ENCODE assay signal across 22 cellular contexts in the genomic region with DNA sequence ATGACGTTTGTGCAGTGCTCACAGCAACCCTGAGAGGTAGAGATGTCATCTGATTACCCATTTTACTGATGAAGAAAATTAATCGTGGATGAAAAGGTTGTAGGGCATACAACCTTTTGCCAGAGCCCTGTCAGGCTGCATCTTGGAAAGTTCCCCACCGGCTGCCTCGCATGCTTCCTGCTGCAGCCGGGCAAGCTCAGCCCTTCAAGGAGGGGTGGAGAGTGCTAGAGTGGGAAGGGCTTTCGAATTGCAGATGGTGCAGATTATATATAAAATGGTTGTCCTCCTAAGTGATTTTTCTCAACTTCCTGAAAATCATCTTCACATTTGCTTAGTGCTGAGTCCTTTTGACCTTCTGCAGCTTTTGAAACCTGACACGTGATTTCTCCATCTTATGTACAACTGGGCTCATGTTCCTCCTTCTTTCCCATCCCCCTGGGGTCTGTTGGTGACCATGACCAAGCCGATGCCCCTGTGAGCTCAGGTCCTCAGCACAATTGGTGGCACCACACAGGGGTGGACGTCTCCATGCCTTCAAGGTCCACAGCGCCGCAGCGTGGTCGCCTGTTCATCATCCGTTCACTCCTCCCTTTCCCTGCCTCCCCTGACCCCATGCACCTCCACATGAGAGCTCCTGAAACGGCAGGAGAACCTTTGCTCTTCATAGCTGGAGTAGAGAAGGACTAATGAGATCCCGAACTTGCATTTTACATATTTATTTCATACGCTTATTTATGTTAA. TPM values are rescaled to one million over a fixed set of nuclear protein-coding genes. Genes with fewer than 3 reads are reported as not detected.
"Had no signal": no experiment of that assay in that cellular context is flagged by ENCODE, and none has a peak within 500 bp of the region (broad histone marks: within the 10 kb centered on the region; RNA-seq: fewer than 3 reads in every experiment).

No MANE protein-coding gene starts in this region.

- H3K9me3 ChIP-seq: breast epithelium, sigmoid colon, spleen, tibial artery had no signal

- H3K27ac Mint-ChIP-seq: activated CD4-positive, alpha-beta memory T cell treated with anti-CD3 and anti-CD28 coated beads, Interleukin-2, amount 10 ng/mL, durations not matched to agents 7 days and 5 days; activated naive CD8-positive, alpha-beta T cell treated with anti-CD3 and anti-CD28 coated beads, Interleukin-2, amount 10 ng/mL, durations not matched to agents 7 days and 5 days; activated T-cell treated with anti-CD3 and anti-CD28 coated beads, Interleukin-2, amount 50 U/mL, for 72 hours; immature natural killer cell had no signal

- DNase-seq: activated CD4-positive, alpha-beta memory T cell treated with anti-CD3 and anti-CD28 coated beads, Interleukin-2, amount 10 ng/mL, durations not matched to agents 7 days and 5 days; activated CD4-positive, alpha-beta T cell treated with anti-CD3 and anti-CD28 coated beads for 4 hours; activated CD8-positive, alpha-beta memory T cell treated with anti-CD3 and anti-CD28 coated beads, Interleukin-2, amount 50 U/mL, for 4 hours; activated gamma-delta T cell treated with Interleukin-2 at 50 U/mL for 16 hours; activated naive CD8-positive, alpha-beta T cell treated with anti-CD3 and anti-CD28 coated beads, Interleukin-2, amount 10 ng/mL, durations not matched to agents 7 days and 5 days; activated T-cell treated with anti-CD3 and anti-CD28 coated beads, Interleukin-2, amount 50 U/mL, for 72 hours; cerebellar nuclear complex; dermis blood vessel endothelial cell; foreskin melanocyte; immature natural killer cell; midbrain; sigmoid colon; spleen; stimulated activated CD4-positive, alpha-beta T cell treated with anti-CD3 and anti-CD28 coated beads, Interleukin-1b, Interleukin-23, amount 100 ng/mL, for 48 hours had no signal

- ATAC-seq: activated T-cell treated with anti-CD3 and anti-CD28 coated beads, Interleukin-2, amount 50 U/mL, for 72 hours had no signal

- H3K27ac ChIP-seq: breast epithelium, epithelial cell of prostate, sigmoid colon, tibial artery, VCaP had no signal

- H3K27me3 ChIP-seq: breast epithelium, sigmoid colon, spleen, tibial artery had no signal

- H3K27me3 Mint-ChIP-seq: activated CD4-positive, alpha-beta memory T cell treated with anti-CD3 and anti-CD28 coated beads, Interleukin-2, amount 10 ng/mL, durations not matched to agents 7 days and 5 days; activated naive CD8-positive, alpha-beta T cell treated with anti-CD3 and anti-CD28 coated beads, Interleukin-2, amount 10 ng/mL, durations not matched to agents 7 days and 5 days had no signal

- H3K36me3 Mint-ChIP-seq: immature natural killer cell had no signal

- H3K9me3 Mint-ChIP-seq: activated CD4-positive, alpha-beta memory T cell treated with anti-CD3 and anti-CD28 coated beads, Interleukin-2, amount 10 ng/mL, durations not matched to agents 7 days and 5 days; activated naive CD8-positive, alpha-beta T cell treated with anti-CD3 and anti-CD28 coated beads, Interleukin-2, amount 10 ng/mL, durations not matched to agents 7 days and 5 days; activated T-cell treated with anti-CD3 and anti-CD28 coated beads, Interleukin-2, amount 50 U/mL, for 72 hours; immature natural killer cell had no signal

- H3K4me3 ChIP-seq: breast epithelium, lung, sigmoid colon, spleen, tibial artery had no signal

- H3K4me1 Mint-ChIP-seq: activated CD4-positive, alpha-beta memory T cell treated with anti-CD3 and anti-CD28 coated beads, Interleukin-2, amount 10 ng/mL, durations not matched to agents 7 days and 5 days; immature natural killer cell had no signal

- H3K4me1 ChIP-seq: tibial artery had no signal

- H3K36me3 ChIP-seq: breast epithelium had no signal

- H3K4me3 Mint-ChIP-seq: activated CD4-positive, alpha-beta memory T cell treated with anti-CD3 and anti-CD28 coated beads, Interleukin-2, amount 10 ng/mL, durations not matched to agents 7 days and 5 days; activated naive CD8-positive, alpha-beta T cell treated with anti-CD3 and anti-CD28 coated beads, Interleukin-2, amount 10 ng/mL, durations not matched to agents 7 days and 5 days; activated T-cell treated with anti-CD3 and anti-CD28 coated beads, Interleukin-2, amount 50 U/mL, for 72 hours; immature natural killer cell had no signal

RNA-seq across cellular contexts. Expression of a gene that starts 47.7 kb away (rescaled TPM):
- total RNA-seq: osteocyte, pulmonary artery endothelial cell had no signal
- polyA plus RNA-seq: fibroblast of lung, immature natural killer cell had no signal
